8 cellular contexts compared by ENCODE assay signal in the genomic region with DNA sequence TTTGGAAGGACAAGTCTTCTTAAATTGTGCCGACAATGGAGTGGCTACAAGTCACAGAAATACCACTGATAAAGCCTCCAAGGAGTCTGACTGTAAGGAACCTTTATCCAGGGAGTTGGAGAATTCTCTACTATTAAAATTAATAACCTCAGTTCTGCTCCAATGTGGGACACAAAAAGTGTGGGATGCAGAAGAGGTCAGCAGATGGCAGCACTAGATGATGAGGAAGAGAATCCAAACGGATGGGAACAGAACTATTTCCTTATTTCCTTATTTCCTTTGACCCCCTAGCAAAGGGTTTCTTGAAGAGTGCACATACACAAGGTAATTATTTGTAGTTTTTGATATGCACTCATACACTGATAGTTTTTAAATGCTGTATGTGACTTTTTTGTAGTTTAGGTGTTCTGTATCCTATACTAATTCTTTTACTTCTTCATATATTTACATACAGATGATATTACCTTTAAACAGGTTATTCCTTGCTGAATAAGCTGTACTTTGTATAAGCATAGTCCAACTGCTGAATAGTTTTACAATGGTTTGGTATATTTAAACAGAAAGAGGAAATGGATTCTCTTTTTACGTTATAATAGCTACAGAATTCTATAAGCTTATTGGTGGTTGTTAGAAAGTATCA. TPM values are rescaled to one million over a fixed set of nuclear protein-coding genes. Genes with fewer than 3 reads are reported as not detected.
DNase-seq lines count a peak whose midpoint lies in the region; ATAC-seq and TF ChIP-seq lines count a peak whose summit lies in the region.

No MANE protein-coding gene starts in this region.

- no peaks in the 10 kb centered on the region for H3K4me1 ChIP-seq in colonic mucosa

- H3K36me3 Mint-ChIP-seq in activated CD8-positive, alpha-beta T cell treated with anti-CD3 and anti-CD28 coated beads for 36 hours (ENCODE audit: low read depth) = no peaks in the 10 kb centered on the region
- H3K36me3 Mint-ChIP-seq in activated CD8-positive, alpha-beta T cell treated with anti-CD3 and anti-CD28 coated beads, Interleukin-2, amount 10 ng/mL, durations not matched to agents 7 days and 5 days (ENCODE audit: low read depth) = no peaks in the 10 kb centered on the region
- no peaks in the 10 kb centered on the region for H3K36me3 Mint-ChIP-seq in activated T-cell treated with anti-CD3 and anti-CD28 coated beads, Interleukin-2, amount 50 U/mL, for 24 hours (ENCODE audit: low read depth)
- no peaks in the 10 kb centered on the region for H3K36me3 Mint-ChIP-seq in activated T-cell treated with anti-CD3 and anti-CD28 coated beads, Interleukin-2, amount 50 U/mL, for 4 hours (ENCODE audit: insufficient read depth)

- no peak overlapping the region for H3K4me3 ChIP-seq in colonic mucosa

- H3K27ac ChIP-seq in colonic mucosa = no peak overlapping the region

- peak; percentile 4 for DNase-seq in activated CD8-positive, alpha-beta T cell treated with anti-CD3 and anti-CD28 coated beads for 36 hours
- DNase-seq in activated CD8-positive, alpha-beta T cell treated with anti-CD3 and anti-CD28 coated beads, Interleukin-2, amount 10 ng/mL, durations not matched to agents 7 days and 5 days = no peak
- DNase-seq in NCI-H510A treated with DMSO at 0.1 percent for 48 hours (lab: John Stamatoyannopoulos, UW) (peak; percentile 29), colonic mucosa (peak; percentile 29), midbrain (lab: John Stamatoyannopoulos, UW) (peak; percentile 56)
- no peak for DNase-seq in activated T-cell treated with anti-CD3 and anti-CD28 coated beads, Interleukin-2, amount 50 U/mL, for 24 hours
- no peak for DNase-seq in activated T-cell treated with anti-CD3 and anti-CD28 coated beads, Interleukin-2, amount 50 U/mL, for 4 hours

- H3K9ac ChIP-seq in colonic mucosa (ENCODE audit: low read depth in 2 of 2, low read length in 2 of 2) = no peak overlapping the region

- H3K9me3 Mint-ChIP-seq in activated CD8-positive, alpha-beta T cell treated with anti-CD3 and anti-CD28 coated beads for 36 hours = peaks cover 2% of the 10 kb centered on the region
- no peaks in the 10 kb centered on the region for H3K9me3 Mint-ChIP-seq in activated CD8-positive, alpha-beta T cell treated with anti-CD3 and anti-CD28 coated beads, Interleukin-2, amount 10 ng/mL, durations not matched to agents 7 days and 5 days (ENCODE audit: insufficient read depth)
- H3K9me3 Mint-ChIP-seq in activated T-cell treated with anti-CD3 and anti-CD28 coated beads, Interleukin-2, amount 50 U/mL, for 24 hours = no peaks in the 10 kb centered on the region
- H3K9me3 Mint-ChIP-seq in activated T-cell treated with anti-CD3 and anti-CD28 coated beads, Interleukin-2, amount 50 U/mL, for 4 hours = peaks cover 6% of the 10 kb centered on the region

- H3K27me3 Mint-ChIP-seq in activated CD8-positive, alpha-beta T cell treated with anti-CD3 and anti-CD28 coated beads for 36 hours = no peaks in the 10 kb centered on the region
- no peaks in the 10 kb centered on the region for H3K27me3 Mint-ChIP-seq in activated CD8-positive, alpha-beta T cell treated with anti-CD3 and anti-CD28 coated beads, Interleukin-2, amount 10 ng/mL, durations not matched to agents 7 days and 5 days (ENCODE audit: low read depth)
- no peaks in the 10 kb centered on the region for H3K27me3 Mint-ChIP-seq in activated T-cell treated with anti-CD3 and anti-CD28 coated beads, Interleukin-2, amount 50 U/mL, for 24 hours
- no peaks in the 10 kb centered on the region for H3K27me3 Mint-ChIP-seq in activated T-cell treated with anti-CD3 and anti-CD28 coated beads, Interleukin-2, amount 50 U/mL, for 4 hours (ENCODE audit: low read depth)

- no peaks in the 10 kb centered on the region for H3K4me1 Mint-ChIP-seq in activated CD8-positive, alpha-beta T cell treated with anti-CD3 and anti-CD28 coated beads for 36 hours (ENCODE audit: low read depth)
- no peaks in the 10 kb centered on the region for H3K4me1 Mint-ChIP-seq in activated CD8-positive, alpha-beta T cell treated with anti-CD3 and anti-CD28 coated beads, Interleukin-2, amount 10 ng/mL, durations not matched to agents 7 days and 5 days (ENCODE audit: low read depth)
- no peaks in the 10 kb centered on the region for H3K4me1 Mint-ChIP-seq in activated T-cell treated with anti-CD3 and anti-CD28 coated beads, Interleukin-2, amount 50 U/mL, for 24 hours (ENCODE audit: low read depth)
- H3K4me1 Mint-ChIP-seq in activated T-cell treated with anti-CD3 and anti-CD28 coated beads, Interleukin-2, amount 50 U/mL, for 4 hours (ENCODE audit: low read depth) = no peaks in the 10 kb centered on the region

- no peaks in the 10 kb centered on the region for H3K9me3 ChIP-seq in colonic mucosa

- no peak for ATAC-seq in activated CD8-positive, alpha-beta T cell treated with anti-CD3 and anti-CD28 coated beads for 36 hours
- no peak for ATAC-seq in activated CD8-positive, alpha-beta T cell treated with anti-CD3 and anti-CD28 coated beads, Interleukin-2, amount 10 ng/mL, durations not matched to agents 7 days and 5 days
- no peak for ATAC-seq in activated T-cell treated with anti-CD3 and anti-CD28 coated beads, Interleukin-2, amount 50 U/mL, for 4 hours
- ATAC-seq in HG03571 (IDR thresholded peaks at IDR 0.05; ENCODE audit: unreplicated experiment) = no peak

- peak; percentile 42 for TF ChIP-seq CTCF in activated CD8-positive, alpha-beta T cell treated with anti-CD3 and anti-CD28 coated beads for 36 hours (IDR thresholded peaks at IDR 0.05)
- TF ChIP-seq CTCF in colonic mucosa (IDR thresholded peaks at IDR 0.05) = peak; percentile 30

- CTCF ChIA-PET in activated CD8-positive, alpha-beta T cell treated with anti-CD3 and anti-CD28 coated beads for 36 hours (lab: Charles Lee) = interaction anchor here (0.9 kb wide), 1 partner anchor 17 kb away, joined by 3 read pairs; no protein-coding TSS in a partner anchor
- CTCF ChIA-PET in activated CD8-positive, alpha-beta T cell treated with anti-CD3 and anti-CD28 coated beads, Interleukin-2, amount 10 ng/mL, durations not matched to agents 7 days and 5 days (lab: Charles Lee) = no interaction called here

- H3K27ac Mint-ChIP-seq in activated CD8-positive, alpha-beta T cell treated with anti-CD3 and anti-CD28 coated beads for 36 hours = no peak overlapping the region
- no peak overlapping the region for H3K27ac Mint-ChIP-seq in activated CD8-positive, alpha-beta T cell treated with anti-CD3 and anti-CD28 coated beads, Interleukin-2, amount 10 ng/mL, durations not matched to agents 7 days and 5 days
- H3K27ac Mint-ChIP-seq in activated T-cell treated with anti-CD3 and anti-CD28 coated beads, Interleukin-2, amount 50 U/mL, for 24 hours = no peak overlapping the region

- POLR2A ChIA-PET in activated CD8-positive, alpha-beta T cell treated with anti-CD3 and anti-CD28 coated beads for 36 hours (lab: Charles Lee) = no interaction called here
- POLR2A ChIA-PET in activated CD8-positive, alpha-beta T cell treated with anti-CD3 and anti-CD28 coated beads, Interleukin-2, amount 10 ng/mL, durations not matched to agents 7 days and 5 days (lab: Charles Lee) = no interaction called here

- no peak overlapping the region for H3K4me3 Mint-ChIP-seq in activated CD8-positive, alpha-beta T cell treated with anti-CD3 and anti-CD28 coated beads for 36 hours
- no peak overlapping the region for H3K4me3 Mint-ChIP-seq in activated CD8-positive, alpha-beta T cell treated with anti-CD3 and anti-CD28 coated beads, Interleukin-2, amount 10 ng/mL, durations not matched to agents 7 days and 5 days
- H3K4me3 Mint-ChIP-seq in activated T-cell treated with anti-CD3 and anti-CD28 coated beads, Interleukin-2, amount 50 U/mL, for 24 hours = no peak overlapping the region
- H3K4me3 Mint-ChIP-seq in activated T-cell treated with anti-CD3 and anti-CD28 coated beads, Interleukin-2, amount 50 U/mL, for 4 hours = no peak overlapping the region

- intact Hi-C loops in activated CD8-positive, alpha-beta T cell treated with anti-CD3 and anti-CD28 coated beads for 36 hours (cut with micrococcal nuclease) = no loop called here
- intact Hi-C loops in colonic mucosa (cut with DNase I) = loop anchor here (10.0 kb wide), 1 partner anchor 183 kb away; no protein-coding TSS in a partner anchor

- no peaks in the 10 kb centered on the region for H3K27me3 ChIP-seq in colonic mucosa

- H3K36me3 ChIP-seq in colonic mucosa = no peaks in the 10 kb centered on the region

RNA-seq across cellular contexts. Expression of a gene that starts 25.6 kb away (rescaled TPM):
- total RNA-seq in activated CD8-positive, alpha-beta T cell treated with anti-CD3 and anti-CD28 coated beads for 36 hours = not detected
- not detected for total RNA-seq in activated CD8-positive, alpha-beta T cell treated with anti-CD3 and anti-CD28 coated beads, Interleukin-2, amount 10 ng/mL, durations not matched to agents 7 days and 5 days
- 1 to 10 TPM in 1 of 2 donors, under 1 TPM in 1; 0.67 to 1.3 TPM for total RNA-seq in colonic mucosa
- total RNA-seq in activated T-cell treated with anti-CD3 and anti-CD28 coated beads, Interleukin-2, amount 50 U/mL, for 4 hours = not detected

Comparison
In these comparisons a context has a peak if more than half of its experiments do, and no peak if none do; other contexts are left out.
1. DNase-seq: peak in activated CD8-positive, alpha-beta T cell treated with anti-CD3 and anti-CD28 coated beads for 36 hours (single experiment), NCI-H510A treated with DMSO at 0.1 percent for 48 hours (single experiment), colonic mucosa (single experiment) and midbrain (single experiment); none in activated CD8-positive, alpha-beta T cell treated with anti-CD3 and anti-CD28 coated beads, Interleukin-2, amount 10 ng/mL, durations not matched to agents 7 days and 5 days (single experiment), activated T-cell treated with anti-CD3 and anti-CD28 coated beads, Interleukin-2, amount 50 U/mL, for 24 hours (single experiment) and activated T-cell treated with anti-CD3 and anti-CD28 coated beads, Interleukin-2, amount 50 U/mL, for 4 hours (single experiment).